8 cellular contexts compared by ENCODE assay signal in the genomic region with DNA sequence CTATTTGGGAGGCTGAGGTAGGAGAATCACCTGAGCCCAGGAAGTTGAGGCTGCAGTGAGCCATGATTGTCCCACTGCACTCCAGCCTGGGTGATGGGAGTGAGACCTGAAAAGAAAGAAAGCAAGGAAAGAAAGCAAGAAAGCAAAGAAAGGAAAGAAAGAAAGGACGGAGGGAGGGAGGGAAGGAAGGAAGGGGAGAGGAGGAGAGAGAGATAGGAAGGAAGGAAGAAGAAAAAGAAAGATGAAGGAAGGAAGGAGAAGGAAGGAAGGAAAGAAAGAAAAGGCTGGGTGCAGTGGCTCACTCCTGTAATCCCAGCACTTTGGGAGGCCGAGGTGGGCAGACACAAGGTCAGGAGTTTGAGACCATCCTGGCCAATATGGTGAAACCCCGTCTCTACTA. TPM values are rescaled to one million over a fixed set of nuclear protein-coding genes. Genes with fewer than 3 reads are reported as not detected.
DNase-seq lines count a peak whose midpoint lies in the region; ATAC-seq lines count a peak whose summit lies in the region.
"Not testable (repeated sequence)": the region's sequence is repeated elsewhere in the genome, so short reads cannot be mapped to it uniquely, and the experiment has no call there.
"Had no signal": no experiment of that assay in that cellular context is flagged by ENCODE, and none has a peak within 500 bp of the region (broad histone marks: within the 10 kb centered on the region; RNA-seq: fewer than 3 reads in every experiment).

No MANE protein-coding gene starts in this region.

- peaks cover 38 to 77% (median 55%) of the 10 kb centered on the region in 4 donors for H3K4me1 Mint-ChIP-seq in CD4-positive, alpha-beta memory T cell
- H3K4me1 Mint-ChIP-seq in T-helper 2 cell treated with Interferon-gamma antibody and Interleukin-4, amounts not matched to agents 5 μg/mL and 100 μg/mL, for 36 hours (ENCODE audit: low read depth) = peaks cover 43% of the 10 kb centered on the region
- H3K4me1 Mint-ChIP-seq in activated CD8-positive, alpha-beta memory T cell treated with anti-CD3 and anti-CD28 coated beads, Interleukin-2, amount 10 ng/mL, durations not matched to agents 7 days and 5 days = peaks cover 71% of the 10 kb centered on the region
- H3K4me1 Mint-ChIP-seq in immature natural killer cell = peaks cover 75 to 83% of the 10 kb centered on the region in 2 donors
- H3K4me1 Mint-ChIP-seq in stimulated activated memory B cell treated with anti-CD40 and anti-IgM and Interleukin-4, amounts not matched to agents 10 μg/mL and 1 μg/mL and 100 μg/mL, for 72 hours = peaks cover 73% of the 10 kb centered on the region

- H3K27me3 Mint-ChIP-seq in CD4-positive, alpha-beta memory T cell; T-helper 2 cell treated with Interferon-gamma antibody and Interleukin-4, amounts not matched to agents 5 μg/mL and 100 μg/mL, for 36 hours (ENCODE audit: low read depth); activated CD8-positive, alpha-beta memory T cell treated with anti-CD3 and anti-CD28 coated beads, Interleukin-2, amount 10 ng/mL, durations not matched to agents 7 days and 5 days; stimulated activated memory B cell treated with anti-CD40 and anti-IgM and Interleukin-4, amounts not matched to agents 10 μg/mL and 1 μg/mL and 100 μg/mL, for 72 hours: not testable (repeated sequence)
- H3K27me3 Mint-ChIP-seq in immature natural killer cell (ENCODE audit: low read depth in 3 of 3) = peaks cover 4 to 21% (median 16%) of the 10 kb centered on the region in 3 donors

- ATAC-seq in activated CD8-positive, alpha-beta memory T cell treated with anti-CD3 and anti-CD28 coated beads, Interleukin-2, amount 10 ng/mL, durations not matched to agents 7 days and 5 days; activated naive CD4-positive, alpha-beta T cell treated with anti-CD3 and anti-CD28 coated beads, Interleukin-2, amount 50 U/mL, for 72 hours; stimulated activated memory B cell treated with anti-CD40 and anti-IgM and Interleukin-4, amounts not matched to agents 10 μg/mL and 1 μg/mL and 100 μg/mL, for 72 hours: not testable (repeated sequence)

- not testable (repeated sequence) for H3K9me3 ChIP-seq in CD4-positive, alpha-beta memory T cell (ENCODE audit: control insufficient read depth in 1 of 2, low read length in 2 of 2)

- intact Hi-C loops in CD4-positive, alpha-beta memory T cell (cut with micrococcal nuclease) = loop anchor here (10.0 kb wide), 1 partner anchor 47 kb away; the partner anchor contains the start of gene ZNF768

- not testable (repeated sequence) for H3K9me3 Mint-ChIP-seq in CD4-positive, alpha-beta memory T cell; T-helper 2 cell treated with Interferon-gamma antibody and Interleukin-4, amounts not matched to agents 5 μg/mL and 100 μg/mL, for 36 hours; activated CD8-positive, alpha-beta memory T cell treated with anti-CD3 and anti-CD28 coated beads, Interleukin-2, amount 10 ng/mL, durations not matched to agents 7 days and 5 days (ENCODE audit: low read depth); activated naive CD4-positive, alpha-beta T cell treated with anti-CD3 and anti-CD28 coated beads, Interleukin-2, amount 50 U/mL, for 72 hours; immature natural killer cell; stimulated activated memory B cell treated with anti-CD40 and anti-IgM and Interleukin-4, amounts not matched to agents 10 μg/mL and 1 μg/mL and 100 μg/mL, for 72 hours

- not testable (repeated sequence) for DNase-seq in CD4-positive, alpha-beta memory T cell; T-helper 2 cell treated with Interferon-gamma antibody and Interleukin-4, amounts not matched to agents 5 μg/mL and 100 μg/mL, for 36 hours (ENCODE audit: low spot score); activated CD8-positive, alpha-beta memory T cell treated with anti-CD3 and anti-CD28 coated beads, Interleukin-2, amount 10 ng/mL, durations not matched to agents 7 days and 5 days; activated naive CD4-positive, alpha-beta T cell treated with anti-CD3 and anti-CD28 coated beads, Interleukin-2, amount 50 U/mL, for 72 hours (ENCODE audit: low spot score in 2 of 2); immature natural killer cell

- not testable (repeated sequence) for H3K4me3 ChIP-seq in CD4-positive, alpha-beta memory T cell (ENCODE audit: low read length in 2 of 2)

- H3K36me3 Mint-ChIP-seq in CD4-positive, alpha-beta memory T cell = peaks cover 51 to 74% of the 10 kb centered on the region in 2 donors
- peaks cover 81% of the 10 kb centered on the region for H3K36me3 Mint-ChIP-seq in T-helper 2 cell treated with Interferon-gamma antibody and Interleukin-4, amounts not matched to agents 5 μg/mL and 100 μg/mL, for 36 hours (ENCODE audit: low read depth)
- H3K36me3 Mint-ChIP-seq in activated CD8-positive, alpha-beta memory T cell treated with anti-CD3 and anti-CD28 coated beads, Interleukin-2, amount 10 ng/mL, durations not matched to agents 7 days and 5 days = peaks cover 89% of the 10 kb centered on the region
- peaks cover 54 to 70% of the 10 kb centered on the region in 2 donors for H3K36me3 Mint-ChIP-seq in activated naive CD4-positive, alpha-beta T cell treated with anti-CD3 and anti-CD28 coated beads, Interleukin-2, amount 50 U/mL, for 72 hours
- peaks cover 42 to 54% (median 43%) of the 10 kb centered on the region in 3 donors for H3K36me3 Mint-ChIP-seq in immature natural killer cell
- peaks cover 82% of the 10 kb centered on the region for H3K36me3 Mint-ChIP-seq in stimulated activated memory B cell treated with anti-CD40 and anti-IgM and Interleukin-4, amounts not matched to agents 10 μg/mL and 1 μg/mL and 100 μg/mL, for 72 hours

- peak overlapping the region in 5 of 8 donors; percentile 15 to 66 (median 38) for H3K4me3 Mint-ChIP-seq in CD4-positive, alpha-beta memory T cell
- H3K4me3 Mint-ChIP-seq in T-helper 2 cell treated with Interferon-gamma antibody and Interleukin-4, amounts not matched to agents 5 μg/mL and 100 μg/mL, for 36 hours = peak overlapping the region; percentile 48
- not testable (repeated sequence) for H3K4me3 Mint-ChIP-seq in activated CD8-positive, alpha-beta memory T cell treated with anti-CD3 and anti-CD28 coated beads, Interleukin-2, amount 10 ng/mL, durations not matched to agents 7 days and 5 days
- peak overlapping the region in 4 of 5 donors; percentile 50 to 89 (median 62) for H3K4me3 Mint-ChIP-seq in immature natural killer cell
- peak overlapping the region; percentile 16 for H3K4me3 Mint-ChIP-seq in stimulated activated memory B cell treated with anti-CD40 and anti-IgM and Interleukin-4, amounts not matched to agents 10 μg/mL and 1 μg/mL and 100 μg/mL, for 72 hours

- peaks cover 46% of the 10 kb centered on the region for H3K36me3 ChIP-seq in CD4-positive, alpha-beta memory T cell (ENCODE audit: insufficient read depth, low read length)

- H3K27ac ChIP-seq in CD4-positive, alpha-beta memory T cell (ENCODE audit: low read depth, low read length) = peak overlapping the region; percentile 3

- H3K27me3 ChIP-seq in CD4-positive, alpha-beta memory T cell (ENCODE audit: insufficient read depth, low read length) = not testable (repeated sequence)

- peak overlapping the region; percentile 79 to 95 (median 91) for H3K27ac Mint-ChIP-seq in CD4-positive, alpha-beta memory T cell
- peak overlapping the region; percentile 83 for H3K27ac Mint-ChIP-seq in T-helper 2 cell treated with Interferon-gamma antibody and Interleukin-4, amounts not matched to agents 5 μg/mL and 100 μg/mL, for 36 hours
- peak overlapping the region; percentile 50 for H3K27ac Mint-ChIP-seq in activated CD8-positive, alpha-beta memory T cell treated with anti-CD3 and anti-CD28 coated beads, Interleukin-2, amount 10 ng/mL, durations not matched to agents 7 days and 5 days
- H3K27ac Mint-ChIP-seq in activated naive CD4-positive, alpha-beta T cell treated with anti-CD3 and anti-CD28 coated beads, Interleukin-2, amount 50 U/mL, for 72 hours = peak overlapping the region; percentile 40 to 72
- peak overlapping the region; percentile 85 to 95 (median 91) for H3K27ac Mint-ChIP-seq in immature natural killer cell
- H3K27ac Mint-ChIP-seq in stimulated activated memory B cell treated with anti-CD40 and anti-IgM and Interleukin-4, amounts not matched to agents 10 μg/mL and 1 μg/mL and 100 μg/mL, for 72 hours = peak overlapping the region; percentile 58

- POLR2A ChIA-PET in CD4-positive, alpha-beta memory T cell (lab: Charles Lee; ENCODE audit: partially characterized antibody) = interaction anchor here (1.2 to 41.1 kb wide), 6 partner anchors 17 to 80 kb away, joined by 3 to 1162 read pairs (median 20); partner anchors contain the start of genes DCTPP1, SEPHS2 and ZNF764

- CTCF ChIA-PET in CD4-positive, alpha-beta memory T cell (lab: Charles Lee; ENCODE audit: partially characterized antibody) = interaction anchor here (0.7 to 7.1 kb wide), 4 partner anchors 20 to 120 kb away, joined by 3 to 143 read pairs (median 5); partner anchors contain the start of gene SEPHS2
- CTCF ChIA-PET in activated CD8-positive, alpha-beta memory T cell treated with anti-CD3 and anti-CD28 coated beads, Interleukin-2, amount 10 ng/mL, durations not matched to agents 7 days and 5 days (lab: Charles Lee) = interaction anchor here (0.6 to 9.7 kb wide), 5 partner anchors 14 to 143 kb away, joined by 3 to 122 read pairs (median 5); partner anchors contain the start of genes DCTPP1 and SEPHS2

- H3K4me1 ChIP-seq in CD4-positive, alpha-beta memory T cell (ENCODE audit: insufficient read depth, low read length) = peaks cover 76% of the 10 kb centered on the region

RNA-seq across cellular contexts. Expression of gene ITGAL, which starts 5.2 kb away (rescaled TPM):
- total RNA-seq in CD4-positive, alpha-beta memory T cell = 100 to 1,000 TPM; 648 to 657 TPM
- 100 to 1,000 TPM; 110 to 159 TPM for polyA plus RNA-seq in CD4-positive, alpha-beta memory T cell
- total RNA-seq in activated CD8-positive, alpha-beta memory T cell treated with anti-CD3 and anti-CD28 coated beads, Interleukin-2, amount 10 ng/mL, durations not matched to agents 7 days and 5 days = 100 to 1,000 TPM; 566 to 685 TPM
- total RNA-seq in activated naive CD4-positive, alpha-beta T cell treated with anti-CD3 and anti-CD28 coated beads, Interleukin-2, amount 50 U/mL, for 72 hours = 100 to 1,000 TPM; 297 to 390 TPM
- polyA plus RNA-seq in immature natural killer cell = 100 to 1,000 TPM; 218 to 488 (median 238) TPM
- total RNA-seq: Calu3, HT1080 had no signal

RNA-seq across cellular contexts. Expression of gene SEPHS2, which starts 32.1 kb away (rescaled TPM):
- total RNA-seq in CD4-positive, alpha-beta memory T cell = 10 to 100 TPM; 42.0 to 44.4 TPM
- 10 to 100 TPM; 56.4 to 65.9 TPM for polyA plus RNA-seq in CD4-positive, alpha-beta memory T cell
- total RNA-seq in activated CD8-positive, alpha-beta memory T cell treated with anti-CD3 and anti-CD28 coated beads, Interleukin-2, amount 10 ng/mL, durations not matched to agents 7 days and 5 days = 10 to 100 TPM; 63.3 to 92.9 TPM
- total RNA-seq in activated naive CD4-positive, alpha-beta T cell treated with anti-CD3 and anti-CD28 coated beads, Interleukin-2, amount 50 U/mL, for 72 hours = 10 to 100 TPM; 54.8 to 62.7 TPM
- polyA plus RNA-seq in immature natural killer cell = 10 to 100 TPM; 63.6 to 92.2 (median 80.3) TPM

RNA-seq across cellular contexts. Expression of gene DCTPP1, which starts 47.9 kb away (rescaled TPM):
- total RNA-seq in CD4-positive, alpha-beta memory T cell = 10 to 100 TPM; 15.0 to 18.0 TPM
- 100 to 1,000 TPM in 1 of 2 donors, 10 to 100 TPM in 1; 87.0 to 115 TPM for polyA plus RNA-seq in CD4-positive, alpha-beta memory T cell
- total RNA-seq in activated CD8-positive, alpha-beta memory T cell treated with anti-CD3 and anti-CD28 coated beads, Interleukin-2, amount 10 ng/mL, durations not matched to agents 7 days and 5 days = 100 to 1,000 TPM in 1 of 2 experiments, 10 to 100 TPM in 1; 72.0 to 108 TPM
- 100 to 1,000 TPM in 1 of 2 donors, 10 to 100 TPM in 1; 53.1 to 113 TPM for total RNA-seq in activated naive CD4-positive, alpha-beta T cell treated with anti-CD3 and anti-CD28 coated beads, Interleukin-2, amount 50 U/mL, for 72 hours
- polyA plus RNA-seq in immature natural killer cell = 100 to 1,000 TPM in 1 of 3 donors, 10 to 100 TPM in 2; 64.5 to 101 (median 73.3) TPM

RNA-seq across cellular contexts. Expression of gene ZNF768, which starts 48.6 kb away (rescaled TPM):
- 1 to 10 TPM; 5.8 to 6.1 TPM for total RNA-seq in CD4-positive, alpha-beta memory T cell
- polyA plus RNA-seq in CD4-positive, alpha-beta memory T cell = 1 to 10 TPM in 1 of 2 donors, under 1 TPM in 1; 0.69 to 1.7 TPM
- total RNA-seq in activated CD8-positive, alpha-beta memory T cell treated with anti-CD3 and anti-CD28 coated beads, Interleukin-2, amount 10 ng/mL, durations not matched to agents 7 days and 5 days = 10 to 100 TPM in 1 of 2 experiments, 1 to 10 TPM in 1; 6.2 to 10.3 TPM
- 1 to 10 TPM; 2.3 to 9.3 TPM for total RNA-seq in activated naive CD4-positive, alpha-beta T cell treated with anti-CD3 and anti-CD28 coated beads, Interleukin-2, amount 50 U/mL, for 72 hours
- polyA plus RNA-seq in immature natural killer cell = 1 to 10 TPM in 2 of 3 donors, under 1 TPM in 1; 0.15 to 1.7 (median 1.3) TPM

RNA-seq across cellular contexts. Expression of gene ZNF747, which starts 56.9 kb away (rescaled TPM):
- 10 to 100 TPM; 15.7 to 17.8 TPM for total RNA-seq in CD4-positive, alpha-beta memory T cell
- polyA plus RNA-seq in CD4-positive, alpha-beta memory T cell = 1 to 10 TPM; 7.8 to 8.8 TPM
- total RNA-seq in activated CD8-positive, alpha-beta memory T cell treated with anti-CD3 and anti-CD28 coated beads, Interleukin-2, amount 10 ng/mL, durations not matched to agents 7 days and 5 days = 10 to 100 TPM; 11.3 to 13.2 TPM
- 1 to 10 TPM; 4.5 to 8.2 TPM for total RNA-seq in activated naive CD4-positive, alpha-beta T cell treated with anti-CD3 and anti-CD28 coated beads, Interleukin-2, amount 50 U/mL, for 72 hours
- polyA plus RNA-seq in immature natural killer cell = 10 to 100 TPM in 1 of 3 donors, 1 to 10 TPM in 2; 7.4 to 10.2 (median 8.3) TPM
